ENCODE assay signal across 33 cellular contexts in genomic region chr2:178834086-178834485, GRCh38. TPM values are rescaled to one million over a fixed set of nuclear protein-coding genes. Genes with fewer than 3 reads are reported as not detected.
"Had no signal": no experiment of that assay in that cellular context is flagged by ENCODE, and none has a peak within 500 bp of the region (broad histone marks: within the 10 kb centered on the region; RNA-seq: fewer than 3 reads in every experiment).

No MANE protein-coding gene starts in this region.

- H3K36me3 ChIP-seq: ascending aorta, MG63, SJCRH30 had no signal

- H3K4me3 ChIP-seq: ascending aorta, MG63, PC-9, SJCRH30, SK-N-MC had no signal

- H3K27me3 ChIP-seq: ascending aorta, MG63, SJCRH30 had no signal

- ATAC-seq: activated CD8-positive, alpha-beta memory T cell treated with anti-CD3 and anti-CD28 coated beads, Interleukin-2, amount 10 ng/mL, durations not matched to agents 7 days and 5 days had no signal

- H3K4me2 ChIP-seq: PC-9 had no signal

- H2AFZ ChIP-seq: PC-9 had no signal

- FAIRE-seq: RCC 7860 had no signal

- H3K9me3 ChIP-seq: ascending aorta, MG63, SJCRH30 had no signal

- DNase-seq: activated CD4-positive, alpha-beta memory T cell treated with anti-CD3 and anti-CD28 coated beads, Interleukin-2, amount 10 ng/mL, durations not matched to agents 7 days and 5 days; activated CD4-positive, alpha-beta T cell treated with anti-CD3 and anti-CD28 coated beads for 1 hour; activated CD4-positive, alpha-beta T cell treated with anti-CD3 and anti-CD28 coated beads for 48 hours; activated CD4-positive, CD25-positive, alpha-beta regulatory T cell; activated CD8-positive, alpha-beta memory T cell treated with anti-CD3 and anti-CD28 coated beads for 24 hours; activated CD8-positive, alpha-beta memory T cell treated with anti-CD3 and anti-CD28 coated beads, Interleukin-2, amount 10 ng/mL, durations not matched to agents 7 days and 5 days; activated CD8-positive, alpha-beta memory T cell treated with anti-CD3 and anti-CD28 coated beads, Interleukin-2, amount 50 U/mL, for 48 hours; activated effector memory CD4-positive, alpha-beta T cell treated with Interleukin-2 at 50 U/mL for 16 hours; activated naive CD4-positive, alpha-beta T cell treated with anti-CD3 and anti-CD28 coated beads, Interleukin-2, amount 10 ng/mL, durations not matched to agents 7 days and 5 days; activated T-cell treated with anti-CD3 and anti-CD28 coated beads, Interleukin-2, amount 50 U/mL, for 48 hours; amniotic stem cell; caudate nucleus; Kasumi-1; KG1; MG63; NCI-H1048; NCI-H1105 treated with DMSO at 0.1 percent for 48 hours; NCI-H1436; NCI-H1694; NCI-H1930; NCI-H510A; NCI-H526; NCI-H748 treated with DMSO at 0.1 percent for 48 hours; NK-92 treated with Interleukin-12 subunit alpha and Interleukin-12 subunit beta, amount 100 ng/mL, for 24 hours; PC-9; SHP77; SJCRH30; T1000; WERI-Rb-1 had no signal

- H3K27ac ChIP-seq: ascending aorta, PC-9, RWPE1, SJCRH30, SK-N-MC, WERI-Rb-1 had no signal

RNA-seq across cellular contexts. Expression of gene TTN, which starts 26.9 kb away (rescaled TPM):
- total RNA-seq: PC-9 had no signal
